In the genomic region with DNA sequence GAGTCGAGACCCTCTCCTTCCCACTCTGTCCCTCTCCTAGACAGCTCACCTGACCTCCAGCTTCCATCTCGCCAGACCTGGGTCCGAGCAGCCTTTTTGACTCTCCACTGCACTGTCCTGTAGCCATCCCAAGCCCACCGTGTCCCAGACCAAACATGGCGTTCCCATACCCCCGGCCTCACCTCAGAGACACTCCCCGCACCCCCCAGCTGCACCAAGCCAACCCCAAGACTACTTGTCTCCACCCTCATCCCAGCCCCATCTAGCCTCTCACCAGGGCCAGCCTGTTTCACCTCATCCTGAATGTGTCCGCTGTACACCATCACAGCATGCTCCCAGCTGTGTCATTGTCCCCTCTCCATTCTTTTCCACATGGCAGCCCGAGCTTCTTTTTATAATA, we compare ENCODE assay signal across 30 cellular contexts.
"Had no signal": no experiment of that assay in that cellular context is flagged by ENCODE, and none has a peak within 500 bp of the region (broad histone marks: within the 10 kb centered on the region; RNA-seq: fewer than 3 reads in every experiment).

No MANE protein-coding gene starts in this region.

- H3K9me3 ChIP-seq: colonic mucosa, gastroesophageal sphincter, heart left ventricle, right atrium auricular region, thoracic aorta, uterus had no signal

- ATAC-seq: activated CD8-positive, alpha-beta memory T cell treated with anti-CD3 and anti-CD28 coated beads, Interleukin-2, amount 10 ng/mL, durations not matched to agents 7 days and 5 days; gastroesophageal sphincter; left colon had no signal

- H3K9me3 Mint-ChIP-seq: activated CD4-positive, alpha-beta memory T cell treated with anti-CD3 and anti-CD28 coated beads for 36 hours; activated CD4-positive, alpha-beta T cell treated with anti-CD3 and anti-CD28 coated beads, Interleukin-2, amount 10 ng/mL, durations not matched to agents 24 days and 14 days; activated naive CD4-positive, alpha-beta T cell treated with anti-CD3 and anti-CD28 coated beads, Interleukin-2, amount 50 U/mL, for 24 hours; activated T-helper 2 cell treated with anti-CD3 and anti-CD28 coated beads, Interferon-gamma antibody, Interleukin-2, Interleukin-4, amounts not matched to agents 10 μg/mL and 5 μg/mL and 100 μg/mL, durations not matched to agents 14 hours and 24 hours and 36 hours; immature natural killer cell; T-helper 1 cell treated with Interleukin-12 subunit alpha and Interleukin-12 subunit beta and Interleukin-4 antibody, amounts not matched to agents 30 μg/mL and 1 μg/mL, for 36 hours; type B pancreatic cell had no signal

- H3K4me1 ChIP-seq: colonic mucosa, gastroesophageal sphincter, heart left ventricle, right atrium auricular region, uterus had no signal

- H3K27ac Mint-ChIP-seq: activated CD4-positive, alpha-beta memory T cell treated with anti-CD3 and anti-CD28 coated beads for 36 hours; activated CD4-positive, alpha-beta T cell treated with anti-CD3 and anti-CD28 coated beads, Interleukin-2, amount 10 ng/mL, durations not matched to agents 24 days and 14 days; activated CD8-positive, alpha-beta memory T cell treated with anti-CD3 and anti-CD28 coated beads, Interleukin-2, amount 10 ng/mL, durations not matched to agents 7 days and 5 days; activated naive CD4-positive, alpha-beta T cell treated with anti-CD3 and anti-CD28 coated beads, Interleukin-2, amount 50 U/mL, for 24 hours; activated T-helper 2 cell treated with anti-CD3 and anti-CD28 coated beads, Interferon-gamma antibody, Interleukin-2, Interleukin-4, amounts not matched to agents 10 μg/mL and 5 μg/mL and 100 μg/mL, durations not matched to agents 14 hours and 24 hours and 36 hours; T-helper 1 cell treated with Interleukin-12 subunit alpha and Interleukin-12 subunit beta and Interleukin-4 antibody, amounts not matched to agents 30 μg/mL and 1 μg/mL, for 36 hours; type B pancreatic cell had no signal

- H3K36me3 Mint-ChIP-seq: activated naive CD4-positive, alpha-beta T cell treated with anti-CD3 and anti-CD28 coated beads, Interleukin-2, amount 50 U/mL, for 24 hours; immature natural killer cell; type B pancreatic cell had no signal

- H3K4me3 Mint-ChIP-seq: activated CD4-positive, alpha-beta memory T cell treated with anti-CD3 and anti-CD28 coated beads for 36 hours; activated CD4-positive, alpha-beta T cell treated with anti-CD3 and anti-CD28 coated beads, Interleukin-2, amount 10 ng/mL, durations not matched to agents 24 days and 14 days; activated CD8-positive, alpha-beta memory T cell treated with anti-CD3 and anti-CD28 coated beads, Interleukin-2, amount 10 ng/mL, durations not matched to agents 7 days and 5 days; activated naive CD4-positive, alpha-beta T cell treated with anti-CD3 and anti-CD28 coated beads, Interleukin-2, amount 50 U/mL, for 24 hours; immature natural killer cell; T-helper 1 cell treated with Interleukin-12 subunit alpha and Interleukin-12 subunit beta and Interleukin-4 antibody, amounts not matched to agents 30 μg/mL and 1 μg/mL, for 36 hours; type B pancreatic cell had no signal

- H3K4me3 ChIP-seq: colonic mucosa, gastroesophageal sphincter, heart left ventricle, right atrium auricular region, smooth muscle cell, thoracic aorta, uterus had no signal

- H3K27ac ChIP-seq: colonic mucosa, gastroesophageal sphincter, heart left ventricle, right atrium auricular region, thoracic aorta, uterus, WERI-Rb-1 had no signal

- H3K27me3 ChIP-seq: colonic mucosa, gastroesophageal sphincter, heart left ventricle, right atrium auricular region, uterus had no signal

- DNase-seq: activated CD4-positive, alpha-beta memory T cell treated with anti-CD3 and anti-CD28 coated beads for 36 hours; activated CD4-positive, alpha-beta T cell treated with anti-CD3 and anti-CD28 coated beads, Interleukin-2, amount 10 ng/mL, durations not matched to agents 24 days and 14 days; activated CD4-positive, CD25-positive, alpha-beta regulatory T cell treated with anti-CD3 and anti-CD28 coated beads, Interleukin-2, amount 50 U/mL, for 72 hours; activated CD8-positive, alpha-beta memory T cell treated with anti-CD3 and anti-CD28 coated beads, Interleukin-2, amount 10 ng/mL, durations not matched to agents 7 days and 5 days; activated T-cell treated with anti-CD3 and anti-CD28 coated beads, Interleukin-2, amount 50 U/mL, for 48 hours; anterior cingulate cortex; cerebellar nuclear complex; colonic mucosa; effector CD8-positive, alpha-beta T cell; hypothalamus; immature natural killer cell; kidney; left colon; mammary epithelial cell; occipital lobe; stimulated activated CD4-positive, alpha-beta T cell treated with anti-CD3 and anti-CD28 coated beads, Interleukin-1b, Interleukin-23, amount 100 ng/mL, for 48 hours; stimulated activated CD4-positive, alpha-beta T cell treated with anti-CD3 and anti-CD28 coated beads, Interleukin-4, amount 100 ng/mL, for 4 hours; stimulated activated naive CD4-positive, alpha-beta T cell treated with Interleukin-2 at 50 U/mL for 16 hours; T-helper 9 cell; uterus; WERI-Rb-1 had no signal

- H3K36me3 ChIP-seq: colonic mucosa, uterus, WERI-Rb-1 had no signal

- H3K27me3 Mint-ChIP-seq: activated CD4-positive, alpha-beta memory T cell treated with anti-CD3 and anti-CD28 coated beads for 36 hours; activated CD4-positive, alpha-beta T cell treated with anti-CD3 and anti-CD28 coated beads, Interleukin-2, amount 10 ng/mL, durations not matched to agents 24 days and 14 days; activated CD8-positive, alpha-beta memory T cell treated with anti-CD3 and anti-CD28 coated beads, Interleukin-2, amount 10 ng/mL, durations not matched to agents 7 days and 5 days; type B pancreatic cell had no signal

- H3K4me1 Mint-ChIP-seq: activated CD4-positive, alpha-beta T cell treated with anti-CD3 and anti-CD28 coated beads, Interleukin-2, amount 10 ng/mL, durations not matched to agents 24 days and 14 days; activated naive CD4-positive, alpha-beta T cell treated with anti-CD3 and anti-CD28 coated beads, Interleukin-2, amount 50 U/mL, for 24 hours had no signal
